22 cellular contexts compared by ENCODE assay signal in genomic region chr1:12188657-12189327, GRCh38. TPM values are rescaled to one million over a fixed set of nuclear protein-coding genes. Genes with fewer than 3 reads are reported as not detected.
A peak's percentile ranks its signal among the peaks of the same experiment; 100 is the strongest.
DNase-seq lines count a peak whose midpoint lies in the region; ATAC-seq and TF ChIP-seq lines count a peak whose summit lies in the region.
"Had no signal": no experiment of that assay in that cellular context is flagged by ENCODE, and none has a peak within 500 bp of the region (broad histone marks: within the 10 kb centered on the region; RNA-seq: fewer than 3 reads in every experiment).

No MANE protein-coding gene starts in this region.

- peak overlapping the region in 6 of 8 donors; percentile 10 to 99 (median 98) for H3K27ac ChIP-seq in spleen
- H3K27ac ChIP-seq: esophagus muscularis mucosa, psoas muscle, SJCRH30 had no signal

- no peak for DNase-seq in activated CD4-positive, alpha-beta T cell treated with anti-CD3 and anti-CD28 coated beads, Interleukin-2, amount 10 ng/mL, durations not matched to agents 7 days and 5 days
- no peak for DNase-seq in activated CD4-positive, alpha-beta T cell treated with anti-CD3 and anti-CD28 coated beads, Interleukin-2, amount 50 U/mL, for 4 hours
- peak; percentile 65 for DNase-seq in LNCaP clone FGC (ENCODE audit: low read depth)
- DNase-seq in effector memory CD8-positive, alpha-beta T cell: no peak
- DNase-seq in spleen: no peak
- no peak for DNase-seq in NCI-H2107 treated with DMSO at 0.1 percent for 48 hours (lab: John Stamatoyannopoulos, UW; ENCODE audit: unreplicated experiment)
- no peak for DNase-seq in GM20000 (ENCODE audit: low spot score)
- DNase-seq: activated CD4-positive, alpha-beta T cell treated with anti-CD3 and anti-CD28 coated beads for 48 hours; activated T-cell treated with anti-CD3 and anti-CD28 coated beads, Interleukin-2, amount 50 U/mL, for 72 hours; EL; mammary epithelial cell; NCI-H1048; NCI-H524 treated with DMSO at 0.1 percent for 48 hours; nephron progenitor cell; OCI-M1; psoas muscle; SJCRH30; stimulated activated CD4-positive, alpha-beta T cell treated with anti-CD3 and anti-CD28 coated beads, Interleukin-12 subunit alpha, Interleukin-12 subunit beta, amount 100 ng/mL, for 4 hours; stimulated activated naive CD4-positive, alpha-beta T cell had no signal

- H3K9me3 Mint-ChIP-seq in activated CD4-positive, alpha-beta T cell treated with anti-CD3 and anti-CD28 coated beads, Interleukin-2, amount 10 ng/mL, durations not matched to agents 7 days and 5 days: no peaks in the 10 kb centered on the region
- no peaks in the 10 kb centered on the region for H3K9me3 Mint-ChIP-seq in effector memory CD8-positive, alpha-beta T cell
- H3K9me3 Mint-ChIP-seq: activated T-cell treated with anti-CD3 and anti-CD28 coated beads, Interleukin-2, amount 50 U/mL, for 72 hours; nephron progenitor cell; type B pancreatic cell had no signal

- 78 to 92% (median 86%) methylated on average over 10 to 13 of the region's 13 CpGs for WGBS in spleen, 5 donors

- TF ChIP-seq POLR2A in spleen (IDR thresholded peaks at IDR 0.05): no peak

- no peaks in the 10 kb centered on the region for H3K27me3 Mint-ChIP-seq in activated CD4-positive, alpha-beta T cell treated with anti-CD3 and anti-CD28 coated beads, Interleukin-2, amount 10 ng/mL, durations not matched to agents 7 days and 5 days
- no peaks in the 10 kb centered on the region for H3K27me3 Mint-ChIP-seq in effector memory CD8-positive, alpha-beta T cell

- H3K4me3 ChIP-seq in LNCaP clone FGC (ENCODE audit: low read depth, low read length): no peak overlapping the region
- no peak overlapping the region for H3K4me3 ChIP-seq in spleen
- H3K4me3 ChIP-seq: esophagus muscularis mucosa, psoas muscle, SJCRH30 had no signal

- no peaks in the 10 kb centered on the region for H3K9me3 ChIP-seq in spleen
- H3K9me3 ChIP-seq: esophagus muscularis mucosa, psoas muscle, SJCRH30 had no signal

- H3K36me3 ChIP-seq in spleen: peaks cover 4 to 90% (median 46%) of the 10 kb centered on the region in 6 donors
- H3K36me3 ChIP-seq: SJCRH30 had no signal

- no peaks in the 10 kb centered on the region for H3K27me3 ChIP-seq in spleen (replicated peaks in 1 of 7)

- no peak overlapping the region for H3K4me3 Mint-ChIP-seq in activated CD4-positive, alpha-beta T cell treated with anti-CD3 and anti-CD28 coated beads, Interleukin-2, amount 10 ng/mL, durations not matched to agents 7 days and 5 days
- H3K4me3 Mint-ChIP-seq in effector memory CD8-positive, alpha-beta T cell: peak overlapping the region in 1 of 2 donors; percentile 23
- H3K4me3 Mint-ChIP-seq: activated T-cell treated with anti-CD3 and anti-CD28 coated beads, Interleukin-2, amount 50 U/mL, for 72 hours; nephron progenitor cell; type B pancreatic cell had no signal

- TF ChIP-seq CTCF in LNCaP clone FGC (IDR thresholded peaks at IDR 0.05; ENCODE audit: control insufficient read depth, extremely low read depth, insufficient read depth) (no peak), spleen (IDR thresholded peaks at IDR 0.05 in 8 of 11, conservative IDR thresholded peaks at IDR 0.05 in 3 of 11) (no peak), GM20000 (IDR thresholded peaks at IDR 0.05; ENCODE audit: extremely low read depth, missing control alignments) (no peak)

- H3K4me1 ChIP-seq in spleen: peaks cover 31 to 98% (median 73%) of the 10 kb centered on the region in 6 donors

- POLR2A ChIA-PET in activated CD4-positive, alpha-beta T cell treated with anti-CD3 and anti-CD28 coated beads, Interleukin-2, amount 10 ng/mL, durations not matched to agents 7 days and 5 days (lab: Charles Lee): no interaction called here

- intact Hi-C loops in spleen (cut with DNase I; ENCODE audit: low total_unique reads): no loop called here

- no peak for ATAC-seq in effector memory CD8-positive, alpha-beta T cell (replicated peaks)
- no peak for ATAC-seq in HG02885 (IDR thresholded peaks at IDR 0.05; ENCODE audit: poor library complexity, unreplicated experiment)

- peaks cover 31% of the 10 kb centered on the region for H3K36me3 Mint-ChIP-seq in activated CD4-positive, alpha-beta T cell treated with anti-CD3 and anti-CD28 coated beads, Interleukin-2, amount 10 ng/mL, durations not matched to agents 7 days and 5 days (ENCODE audit: low read depth)
- H3K36me3 Mint-ChIP-seq in effector memory CD8-positive, alpha-beta T cell (ENCODE audit: insufficient read depth): peaks cover 47% of the 10 kb centered on the region
- H3K36me3 Mint-ChIP-seq: type B pancreatic cell had no signal

- CTCF ChIA-PET in activated CD4-positive, alpha-beta T cell treated with anti-CD3 and anti-CD28 coated beads, Interleukin-2, amount 10 ng/mL, durations not matched to agents 7 days and 5 days (lab: Charles Lee): interaction anchor here (0.6 to 6.3 kb wide), 3 partner anchors 10 to 64 kb away, joined by 4 to 26 read pairs (median 6); no protein-coding TSS in a partner anchor

- peak overlapping the region; percentile 25 for H3K27ac Mint-ChIP-seq in activated CD4-positive, alpha-beta T cell treated with anti-CD3 and anti-CD28 coated beads, Interleukin-2, amount 10 ng/mL, durations not matched to agents 7 days and 5 days
- H3K27ac Mint-ChIP-seq in effector memory CD8-positive, alpha-beta T cell: peak overlapping the region; percentile 92 to 99
- H3K27ac Mint-ChIP-seq: nephron progenitor cell, type B pancreatic cell had no signal

- H3K4me1 Mint-ChIP-seq in activated CD4-positive, alpha-beta T cell treated with anti-CD3 and anti-CD28 coated beads, Interleukin-2, amount 10 ng/mL, durations not matched to agents 7 days and 5 days: peaks cover 34% of the 10 kb centered on the region
- peaks cover 57 to 70% of the 10 kb centered on the region in 2 donors for H3K4me1 Mint-ChIP-seq in effector memory CD8-positive, alpha-beta T cell (ENCODE audit: low read depth in 2 of 2)

RNA-seq across cellular contexts. Expression of gene TNFRSF1B, which starts 22.0 kb away (rescaled TPM):
- total RNA-seq in activated CD4-positive, alpha-beta T cell treated with anti-CD3 and anti-CD28 coated beads, Interleukin-2, amount 10 ng/mL, durations not matched to agents 7 days and 5 days: 100 to 1,000 TPM; 167 to 190 TPM
- total RNA-seq in spleen: 100 to 1,000 TPM; 142 to 233 (median 183) TPM
- polyA plus RNA-seq in spleen: 10 to 100 TPM; 28.5 to 63.2 (median 36.8) TPM

RNA-seq across cellular contexts. Expression of gene VPS13D, which starts 41.0 kb away (rescaled TPM):
- total RNA-seq in activated CD4-positive, alpha-beta T cell treated with anti-CD3 and anti-CD28 coated beads, Interleukin-2, amount 10 ng/mL, durations not matched to agents 7 days and 5 days: 10 to 100 TPM; 34.0 to 41.9 TPM
- total RNA-seq in spleen: 100 to 1,000 TPM in 1 of 7 donors, 10 to 100 TPM in 6; 70.3 to 108 (median 93.7) TPM
- 10 to 100 TPM; 10.1 to 15.3 (median 10.5) TPM for polyA plus RNA-seq in spleen
